24 cellular contexts compared by ENCODE assay signal in genomic region chr5:159667286-159667685, GRCh38.
"Had no signal": no experiment of that assay in that cellular context is flagged by ENCODE, and none has a peak within 500 bp of the region (broad histone marks: within the 10 kb centered on the region; RNA-seq: fewer than 3 reads in every experiment).

No MANE protein-coding gene starts in this region.

- H3K4me3 ChIP-seq: hepatocyte, left ventricle myocardium inferior, lower lobe of right lung, mucosa of descending colon, pancreas, prostate gland, right lobe of liver, spleen, testis, transverse colon had no signal

- H3K9me3 Mint-ChIP-seq: dendritic cell treated with granulocyte-macrophage colony-stimulating factor and Interleukin-4, amounts not matched to agents 40 ng/mL and 50 ng/mL, for 4 days; effector memory CD8-positive, alpha-beta T cell; natural killer cell had no signal

- H3K27me3 Mint-ChIP-seq: dendritic cell treated with granulocyte-macrophage colony-stimulating factor and Interleukin-4, amounts not matched to agents 40 ng/mL and 50 ng/mL, for 4 days; memory B cell; stimulated activated naive CD8-positive, alpha-beta T cell treated with anti-CD3 and anti-CD28 coated beads, Interleukin-15, amount 100 ng/mL, for 72 hours had no signal

- H3K4me3 Mint-ChIP-seq: dendritic cell treated with granulocyte-macrophage colony-stimulating factor and Interleukin-4, amounts not matched to agents 40 ng/mL and 50 ng/mL, for 4 days; effector memory CD8-positive, alpha-beta T cell; memory B cell; natural killer cell; stimulated activated naive B cell treated with anti-CD40 and anti-IgM and Interleukin-4, amounts not matched to agents 10 μg/mL and 1 μg/mL and 100 μg/mL, for 72 hours; stimulated activated naive CD8-positive, alpha-beta T cell treated with anti-CD3 and anti-CD28 coated beads, Interleukin-15, amount 100 ng/mL, for 72 hours had no signal

- H3K36me3 ChIP-seq: left ventricle myocardium inferior, lower lobe of right lung, pancreas, prostate gland, right lobe of liver, spleen, transverse colon had no signal

- H3K27ac ChIP-seq: epithelial cell of prostate, hepatocyte, left ventricle myocardium inferior, lower lobe of right lung, pancreas, prostate gland, right lobe of liver, spleen, testis, transverse colon had no signal

- ATAC-seq: effector memory CD8-positive, alpha-beta T cell; lower lobe of right lung; mucosa of descending colon; natural killer cell; pancreas; right lobe of liver; stimulated activated naive B cell treated with anti-CD40 and anti-IgM and Interleukin-4, amounts not matched to agents 10 μg/mL and 1 μg/mL and 100 μg/mL, for 72 hours; stimulated activated naive CD8-positive, alpha-beta T cell treated with anti-CD3 and anti-CD28 coated beads, Interleukin-15, amount 100 ng/mL, for 72 hours had no signal

- H3K27ac Mint-ChIP-seq: dendritic cell treated with granulocyte-macrophage colony-stimulating factor and Interleukin-4, amounts not matched to agents 40 ng/mL and 50 ng/mL, for 4 days; memory B cell; natural killer cell; stimulated activated naive B cell treated with anti-CD40 and anti-IgM and Interleukin-4, amounts not matched to agents 10 μg/mL and 1 μg/mL and 100 μg/mL, for 72 hours; stimulated activated naive CD8-positive, alpha-beta T cell treated with anti-CD3 and anti-CD28 coated beads, Interleukin-15, amount 100 ng/mL, for 72 hours had no signal

- H3K9me3 ChIP-seq: lower lobe of right lung, mucosa of descending colon, pancreas, prostate gland, right lobe of liver, testis, transverse colon had no signal

- H3K36me3 Mint-ChIP-seq: natural killer cell; stimulated activated naive B cell treated with anti-CD40 and anti-IgM and Interleukin-4, amounts not matched to agents 10 μg/mL and 1 μg/mL and 100 μg/mL, for 72 hours had no signal

- H3K27me3 ChIP-seq: hepatocyte, pancreas, right lobe of liver, spleen, testis, transverse colon had no signal

- H3K4me1 Mint-ChIP-seq: memory B cell; stimulated activated naive B cell treated with anti-CD40 and anti-IgM and Interleukin-4, amounts not matched to agents 10 μg/mL and 1 μg/mL and 100 μg/mL, for 72 hours; stimulated activated naive CD8-positive, alpha-beta T cell treated with anti-CD3 and anti-CD28 coated beads, Interleukin-15, amount 100 ng/mL, for 72 hours had no signal

- H3K4me1 ChIP-seq: left ventricle myocardium inferior, lower lobe of right lung, pancreas, prostate gland, right lobe of liver, spleen, testis, transverse colon had no signal

- DNase-seq: cerebellar nuclear complex; effector memory CD8-positive, alpha-beta T cell; foreskin melanocyte; head of caudate nucleus; left ventricle myocardium inferior; lower lobe of right lung; mucosa of descending colon; natural killer cell; occipital lobe; pancreas; retina; right lobe of liver; spleen; stimulated activated CD4-positive, alpha-beta T cell treated with anti-CD3 and anti-CD28 coated beads, Interleukin-2, amount 100 ng/mL, for 24 hours; stimulated activated CD4-positive, alpha-beta T cell treated with anti-CD3 and anti-CD28 coated beads, Interleukin-4, amount 100 ng/mL, for 4 hours; stimulated activated naive B cell treated with anti-CD40 and anti-IgM and Interleukin-4, amounts not matched to agents 10 μg/mL and 1 μg/mL and 100 μg/mL, for 72 hours; stimulated activated naive CD8-positive, alpha-beta T cell treated with anti-CD3 and anti-CD28 coated beads, Interleukin-15, amount 100 ng/mL, for 72 hours; testis; transverse colon had no signal
